In the genomic region with DNA sequence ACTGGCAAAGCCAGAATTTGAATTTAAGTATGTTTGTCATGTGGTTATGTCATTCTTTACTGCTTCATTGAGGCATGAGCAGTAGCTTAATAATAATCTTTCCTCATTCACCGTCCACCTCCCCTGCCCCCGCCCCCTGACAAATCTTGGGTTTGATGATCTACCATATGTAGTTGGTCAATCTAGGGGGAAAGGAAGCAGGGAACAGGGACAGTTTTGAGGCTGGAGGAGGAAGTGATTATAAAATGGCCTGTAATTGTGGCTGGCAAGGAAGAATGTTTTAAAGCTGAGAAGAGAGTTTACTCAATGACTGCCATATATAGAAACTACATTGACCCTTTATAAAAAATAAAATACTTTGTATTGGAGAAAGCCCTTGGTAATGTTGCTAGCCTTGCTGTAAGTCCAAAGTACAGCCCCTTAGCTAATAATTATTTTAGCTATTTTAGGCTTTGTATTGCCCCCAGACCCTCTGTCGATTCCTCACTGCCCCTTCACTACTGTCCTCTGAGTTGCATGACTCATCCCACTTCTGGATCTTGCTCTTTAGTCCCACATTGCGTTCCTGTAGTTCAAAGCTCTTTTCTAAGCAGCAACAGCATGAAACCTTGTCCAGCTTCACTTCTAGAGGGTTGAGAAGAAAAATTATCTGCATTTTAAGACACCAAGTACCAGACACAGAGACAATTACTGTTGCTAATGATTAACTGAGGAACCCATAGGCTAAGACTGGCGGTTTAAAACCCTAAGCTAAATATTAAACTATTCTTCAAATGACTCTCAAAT, we compare ENCODE assay signal across 8 cellular contexts. TPM values are rescaled to one million over a fixed set of nuclear protein-coding genes. Genes with fewer than 3 reads are reported as not detected.
A peak's percentile ranks its signal among the peaks of the same experiment; 100 is the strongest.
DNase-seq lines count a peak whose midpoint lies in the region; ATAC-seq, FAIRE-seq and TF ChIP-seq lines count a peak whose summit lies in the region.
"Had no signal": no experiment of that assay in that cellular context is flagged by ENCODE, and none has a peak within 500 bp of the region (broad histone marks: within the 10 kb centered on the region; RNA-seq: fewer than 3 reads in every experiment).

No MANE protein-coding gene starts in this region.

- 40 to 42% methylated on average over 5 of the region's 5 CpGs for WGBS in pancreas, 2 donors

- DNase-seq in HuH-7 (ENCODE audit: low spot score): peak; percentile 19
- DNase-seq in choroid plexus epithelial cell (ENCODE audit: low read depth): peak; percentile 29
- DNase-seq in pancreas: no peak
- DNase-seq: Kasumi-1 had no signal

- H3K4me1 ChIP-seq in pancreas: peaks cover 31 to 44% (median 44%) of the 10 kb centered on the region in 3 donors

- ATAC-seq in GM19372 (IDR thresholded peaks at IDR 0.05; ENCODE audit: low read depth, unreplicated experiment) (peak; percentile 52), pancreas (peak; percentile 36 to 59 (median 45)), HG03196 (IDR thresholded peaks at IDR 0.05; ENCODE audit: unreplicated experiment) (no peak), HG02588 (IDR thresholded peaks at IDR 0.05; ENCODE audit: unreplicated experiment) (no peak), GM18873 (IDR thresholded peaks at IDR 0.05; ENCODE audit: low FRiP score, unreplicated experiment) (no peak)

- H3K4me3 ChIP-seq in choroid plexus epithelial cell (ENCODE audit: low read depth, low read length) (no peak overlapping the region), pancreas (no peak overlapping the region)

- FAIRE-seq in pancreas (lab: Jason Lieb, UNC): no peak

- peak overlapping the region in 2 of 4 donors; percentile 50 to 53 for H3K27ac ChIP-seq in pancreas

- peaks cover 0 to 11% (median 0%) of the 10 kb centered on the region in 3 donors for H3K36me3 ChIP-seq in pancreas

- H3K9me3 ChIP-seq in pancreas: no peaks in the 10 kb centered on the region

- no peaks in the 10 kb centered on the region for H3K27me3 ChIP-seq in pancreas

- intact Hi-C loops in pancreas (cut with DNase I): no loop called here

- TF ChIP-seq CTCF in choroid plexus epithelial cell (conservative IDR thresholded peaks at IDR 0.05; ENCODE audit: low read depth, low read length) (no peak), pancreas (IDR thresholded peaks at IDR 0.05) (no peak)

RNA-seq across cellular contexts. Expression of gene PELI1, which starts 38.4 kb away (rescaled TPM):
- total RNA-seq in pancreas: 10 to 100 TPM in 4 of 6 donors, 1 to 10 TPM in 2; 5.5 to 15.9 (median 11.3) TPM
- polyA plus RNA-seq in pancreas: 1 to 10 TPM; 5.7 to 8.0 TPM

Comparison
In these comparisons a context has a peak if more than half of its experiments do, and no peak if none do; other contexts are left out.
1. ATAC-seq: peak in GM19372 (single experiment) and pancreas (4 of 4); none in HG03196 (single experiment), HG02588 (single experiment) and GM18873 (single experiment).
2. DNase-seq: peak in HuH-7 (single experiment) and choroid plexus epithelial cell (single experiment); none in pancreas (0 of 6).